In the genomic region with DNA sequence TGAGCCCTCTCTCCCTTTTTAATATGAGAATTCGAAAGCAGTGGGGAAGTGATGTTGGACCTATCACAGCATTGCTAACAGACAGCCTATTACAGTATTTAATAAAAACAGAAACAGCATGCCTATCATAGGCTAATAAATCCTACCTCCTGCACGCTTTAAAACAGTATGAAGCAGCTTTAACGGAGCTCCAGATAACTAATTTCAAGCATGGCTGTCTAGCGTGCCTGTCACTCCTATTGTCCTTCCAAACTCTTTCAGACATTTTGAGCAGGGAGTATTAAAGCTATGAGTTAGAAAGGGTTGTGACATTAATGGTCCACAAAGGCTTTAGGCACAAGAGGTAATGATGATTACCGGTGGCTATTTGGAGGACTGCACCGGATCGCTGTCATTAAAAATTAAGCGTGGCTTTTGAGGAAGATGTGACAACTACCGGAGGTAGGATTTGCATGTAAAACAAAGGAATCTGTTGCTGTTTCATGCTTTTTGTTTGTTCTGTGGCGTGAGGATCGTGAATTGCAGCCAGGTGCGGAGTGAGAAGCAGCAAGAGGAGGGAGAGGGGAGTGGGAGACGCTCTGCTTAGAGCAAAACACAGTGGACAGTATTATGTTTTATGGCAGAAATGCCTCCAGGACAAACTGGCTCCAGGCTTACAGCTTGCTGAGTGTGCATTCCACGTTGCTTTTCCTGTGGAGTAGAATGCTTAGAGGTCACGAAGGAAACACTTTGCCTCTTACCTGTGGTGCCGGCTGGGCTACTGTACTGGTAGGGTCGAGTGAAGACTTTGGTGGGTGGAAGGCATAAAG, we compare ENCODE assay signal across 10 cellular contexts. TPM values are rescaled to one million over a fixed set of nuclear protein-coding genes. Genes with fewer than 3 reads are reported as not detected.
DNase-seq lines count a peak whose midpoint lies in the region; ATAC-seq and TF ChIP-seq lines count a peak whose summit lies in the region.
"Had no signal": no experiment of that assay in that cellular context is flagged by ENCODE, and none has a peak within 500 bp of the region (broad histone marks: within the 10 kb centered on the region; RNA-seq: fewer than 3 reads in every experiment).

TSS of gene KCNMB2 (plus strand) at position 166 of the 809 bp plus-strand sequence.

- no peak for TF ChIP-seq EP300 in tibial nerve (IDR thresholded peaks at IDR 0.05)

- no peaks in the 10 kb centered on the region for H3K4me1 ChIP-seq in mammary epithelial cell (ENCODE audit: insufficient read depth, low read length)
- peaks cover 0 to 10% (median 4%) of the 10 kb centered on the region in 4 donors for H3K4me1 ChIP-seq in tibial nerve
- H3K4me1 ChIP-seq: BLaER1 treated with 17β-estradiol and CSF1 and Interleukin-3, amounts not matched to agents 10 nM and 100 nM had no signal

- H3K4me3 ChIP-seq in mammary epithelial cell (replicated peaks in 1 of 3; ENCODE audit: insufficient read depth in 1 of 3, low read depth in 2 of 3, low read length in 3 of 3), result no peak within 1 kb of the TSS
- H3K4me3 ChIP-seq in tibial nerve, result peak within 1 kb of the TSS; percentile 11 to 40 (median 32)
- H3K4me3 ChIP-seq: BLaER1 treated with 17β-estradiol and CSF1 and Interleukin-3, amounts not matched to agents 10 nM and 100 nM had no signal

- CTCF ChIA-PET in MCF 10A (lab: Yijun Ruan, JAX), result interaction anchor here (0.8 kb wide), 1 partner anchor 11 kb away, joined by 3 read pairs; no protein-coding TSS in a partner anchor
- CTCF ChIA-PET in mammary epithelial cell (lab: Charles Lee; ENCODE audit: low non-redundant PET), result no interaction called here

- TF ChIP-seq CTCF in MCF 10A (IDR thresholded peaks at IDR 0.05; ENCODE audit: unreplicated experiment) (no peak), mammary epithelial cell (conservative IDR thresholded peaks at IDR 0.05 in 1 of 2, IDR thresholded peaks at IDR 0.05 in 1 of 2; ENCODE audit: extremely low read depth in 1 of 2, insufficient read depth in 1 of 2, low read depth in 1 of 2, low read length in 2 of 2) (no peak), tibial nerve (IDR thresholded peaks at IDR 0.05) (no peak)

- H3K4me1 Mint-ChIP-seq in MCF 10A (ENCODE audit: insufficient read depth, unreplicated experiment), result peaks cover 8% of the 10 kb centered on the region

- no peak within 1 kb of the TSS for H3K27ac ChIP-seq in mammary epithelial cell (ENCODE audit: insufficient read depth, low read depth, low read length)
- peak within 1 kb of the TSS; percentile 62 for H3K27ac ChIP-seq in angular gyrus (ENCODE audit: low read depth, low read length)
- no peak within 1 kb of the TSS for H3K27ac ChIP-seq in tibial nerve
- H3K27ac ChIP-seq: BLaER1 treated with 17β-estradiol and CSF1 and Interleukin-3, amounts not matched to agents 10 nM and 100 nM had no signal

- H3K36me3 Mint-ChIP-seq in MCF 10A (ENCODE audit: insufficient read depth, unreplicated experiment), result no peaks in the 10 kb centered on the region

- no peak within 1 kb of the TSS for H3K9ac ChIP-seq in mammary epithelial cell (ENCODE audit: insufficient read depth, low read length)
- H3K9ac ChIP-seq: BLaER1 treated with 17β-estradiol and CSF1 and Interleukin-3, amounts not matched to agents 10 nM and 100 nM had no signal

- ATAC-seq in left colon (peak; percentile 54), HG03432 (IDR thresholded peaks at IDR 0.05; ENCODE audit: unreplicated experiment) (no peak)

- H3K36me3 ChIP-seq in mammary epithelial cell (ENCODE audit: insufficient read depth, low read length) (no peaks in the 10 kb centered on the region), tibial nerve (no peaks in the 10 kb centered on the region)
- H3K36me3 ChIP-seq: BLaER1 treated with 17β-estradiol and CSF1 and Interleukin-3, amounts not matched to agents 10 nM and 100 nM had no signal

- no peaks in the 10 kb centered on the region for H3K79me2 ChIP-seq in mammary epithelial cell (ENCODE audit: insufficient read depth, low read length)

- no peak within 1 kb of the TSS for H2AFZ ChIP-seq in mammary epithelial cell (ENCODE audit: low read depth, low read length)

- no peak for TF ChIP-seq POLR2A in tibial nerve (IDR thresholded peaks at IDR 0.05)

- in situ Hi-C loops in mammary epithelial cell (cut with MboI; ENCODE audit: low sequenced_read_pairs in 2 of 2), result no loop called here
- in situ Hi-C loops in KBM-7 (cut with MboI; ENCODE audit: low pct_unique_long_range_greater_than_20kb, low sequenced_read_pairs), result no loop called here

- WGBS in mammary epithelial cell (ENCODE audit: low coverage, missing lambda C conversion rate), result 3% methylated on average over 17 of the region's 17 CpGs
- WGBS in tibial nerve, 2 donors, result 2 to 3% methylated on average over 17 of the region's 17 CpGs

- no peak for DNase-seq in MCF 10A (ENCODE audit: unreplicated experiment)
- DNase-seq in mammary epithelial cell, result no peak
- no peak for DNase-seq in left colon
- no peak for DNase-seq in tibial nerve (ENCODE audit: low spot score in 2 of 2)
- DNase-seq in activated CD4-positive, alpha-beta T cell treated with anti-CD3 and anti-CD28 coated beads for 48 hours, result no peak
- no peak for DNase-seq in KBM-7

- peaks cover 9% of the 10 kb centered on the region for H3K27me3 ChIP-seq in mammary epithelial cell (ENCODE audit: insufficient read depth, low read length)
- H3K27me3 ChIP-seq in tibial nerve, result peaks cover 0 to 11% of the 10 kb centered on the region in 2 donors

- H3K9me3 ChIP-seq in mammary epithelial cell (replicated peaks; ENCODE audit: insufficient read depth, low read length) (no peaks in the 10 kb centered on the region), tibial nerve (peaks cover 0 to under 1% (median 0%) of the 10 kb centered on the region in 4 donors)
- H3K9me3 ChIP-seq: BLaER1 treated with 17β-estradiol and CSF1 and Interleukin-3, amounts not matched to agents 10 nM and 100 nM had no signal

- H3K9me3 Mint-ChIP-seq in MCF 10A (ENCODE audit: unreplicated experiment), result no peaks in the 10 kb centered on the region

- intact Hi-C loops in MCF 10A (cut with micrococcal nuclease) (no loop called here), mammary epithelial cell (cut with micrococcal nuclease) (no loop called here), left colon (cut with DNase I, micrococcal nuclease) (no loop called here)

- no peaks in the 10 kb centered on the region for H4K20me1 ChIP-seq in mammary epithelial cell (ENCODE audit: insufficient read depth, low read length)
- H4K20me1 ChIP-seq: BLaER1 treated with 17β-estradiol and CSF1 and Interleukin-3, amounts not matched to agents 10 nM and 100 nM had no signal

- dilution Hi-C loops in mammary epithelial cell (cut with HindIII; ENCODE audit: low sequenced_read_pairs), result no loop called here

- peak within 1 kb of the TSS; percentile 67 for H3K4me3 Mint-ChIP-seq in MCF 10A (ENCODE audit: unreplicated experiment)

- BruUV-seq in MCF 10A (replicated peaks; lab: Mats Ljungman, UMichigan) (no TSS peak), mammary epithelial cell (replicated peaks; lab: Mats Ljungman, UMichigan) (no TSS peak)

- no peak within 1 kb of the TSS for H3K4me2 ChIP-seq in mammary epithelial cell (ENCODE audit: insufficient read depth, low read depth, low read length)
- H3K4me2 ChIP-seq: BLaER1 treated with 17β-estradiol and CSF1 and Interleukin-3, amounts not matched to agents 10 nM and 100 nM had no signal

- POLR2A ChIA-PET in MCF 10A (lab: Yijun Ruan, JAX), result no interaction called here

- no peaks in the 10 kb centered on the region for H3K27me3 Mint-ChIP-seq in MCF 10A (ENCODE audit: insufficient read depth, unreplicated experiment)

- H3K27ac Mint-ChIP-seq in MCF 10A (ENCODE audit: low read depth, unreplicated experiment), result peak within 1 kb of the TSS; percentile 72

RNA-seq across cellular contexts. Expression of gene KCNMB2, which starts in this region (rescaled TPM):
- total RNA-seq in MCF 10A (2022) (not detected in 2 replicates), mammary epithelial cell (not detected), left colon (under 1 TPM in 1 of 2 donors, not detected in 1; 0.31 TPM), tibial nerve (not detected)
- polyA plus RNA-seq in mammary epithelial cell, result not detected
- not detected for polyA minus RNA-seq in mammary epithelial cell
- total RNA-seq: T-helper 1 cell treated with Interleukin-12 subunit alpha and Interleukin-12 subunit beta and Interleukin-4 antibody, amounts not matched to agents 30 ng/mL and 1 ng/mL, for 36 hours had no signal

Comparison
In these comparisons a context has a peak if more than half of its experiments do, and no peak if none do; other contexts are left out.
1. Peak in ATAC-seq in left colon; RNA of the gene not detected or under 1 TPM.
2. H3K4me3 ChIP-seq: peak in tibial nerve (4 of 4); none in mammary epithelial cell (0 of 3).